Comparison of ENCODE assay signal across 2 cellular contexts in genomic region chr16:84817613-84818012, GRCh38.
TF ChIP-seq lines count a peak whose summit lies in the region.

No MANE protein-coding gene starts in this region.

TF ChIP-seq in HepG2, 621 proteins besides CTCF, POLR2A, EP300 and RAD21:
- no peak for TF ChIP-seq THAP11 (CRISPR knock-in tag; IDR thresholded peaks at IDR 0.05)
- no peak for TF ChIP-seq ZMYM4 (CRISPR knock-in tag; IDR thresholded peaks at IDR 0.05)
- no peak for TF ChIP-seq RBFOX2 (IDR thresholded peaks at IDR 0.05; ENCODE audit: low read depth, low read length)
- TF ChIP-seq ZSCAN29 (CRISPR knock-in tag; conservative IDR thresholded peaks at IDR 0.05): no peak
- TF ChIP-seq ZMYM3 (CRISPR knock-in tag; IDR thresholded peaks at IDR 0.05): peak; percentile 53
- TF ChIP-seq ZNF75D (CRISPR knock-in tag; IDR thresholded peaks at IDR 0.05; ENCODE audit: borderline replicate concordance): no peak
- TF ChIP-seq PAWR (CRISPR knock-in tag; IDR thresholded peaks at IDR 0.05; ENCODE audit: borderline replicate concordance): no peak
- no peak for TF ChIP-seq KAT8 (CRISPR knock-in tag; IDR thresholded peaks at IDR 0.05)
- TF ChIP-seq SYNCRIP (IDR thresholded peaks at IDR 0.05; ENCODE audit: insufficient read depth, low read depth, low read length): no peak
- no peak for TF ChIP-seq POLR2AphosphoS5 (IDR thresholded peaks at IDR 0.05; ENCODE audit: low read depth, low read length)
- no peak for TF ChIP-seq U2AF2 (IDR thresholded peaks at IDR 0.05; ENCODE audit: low read depth, low read length)
- TF ChIP-seq ZNF337 (CRISPR knock-in tag; IDR thresholded peaks at IDR 0.05; ENCODE audit: borderline replicate concordance, low read depth): no peak
- peak; percentile 87 for TF ChIP-seq ZNF768 (CRISPR knock-in tag; IDR thresholded peaks at IDR 0.05)
TF ChIP-seq in HepG2: peak in this region for 2.

TF ChIP-seq in K562, 482 proteins besides CTCF, POLR2A, EP300 and RAD21:
- no peak for TF ChIP-seq TAF7 (tag; IDR thresholded peaks at IDR 0.05)
- no peak for TF ChIP-seq CEBPZ (IDR thresholded peaks at IDR 0.05; ENCODE audit: borderline replicate concordance, low read depth, low read length)
- peak; percentile 46 to 56; a peak in 3 of 4 replicates for TF ChIP-seq KDM1A (IDR thresholded peaks at IDR 0.05)
- peak; percentile 54; the same call in 1 of the 2 replicates for TF ChIP-seq HDAC2 (IDR thresholded peaks at IDR 0.05)
- peak; percentile 88 for TF ChIP-seq RBM25 (IDR thresholded peaks at IDR 0.05; ENCODE audit: low read depth, low read length, severe bottlenecking)
- peak; percentile 76; the same call in 1 of the 2 replicates for TF ChIP-seq SMARCA5 (IDR thresholded peaks at IDR 0.05)
- 0 out of 2 replicates have a peak, but pooled peaks have one; percentile 7 for TF ChIP-seq USF1 (CRISPR knock-in tag; IDR thresholded peaks at IDR 0.05)
- no peak for TF ChIP-seq ZC3H11A (IDR thresholded peaks at IDR 0.05; ENCODE audit: low read depth, low read length)
- TF ChIP-seq BCOR (IDR thresholded peaks at IDR 0.05): peak; percentile 88
- peak; percentile 72 for TF ChIP-seq ZFP36 (IDR thresholded peaks at IDR 0.05; ENCODE audit: low read depth, low read length, partially characterized antibody)
TF ChIP-seq in K562: peak in this region for 7.
